ENCODE assay signal across 23 cellular contexts in genomic region chr14:39576726-39577125, GRCh38.
"Had no signal": no experiment of that assay in that cellular context is flagged by ENCODE, and none has a peak within 500 bp of the region (broad histone marks: within the 10 kb centered on the region; RNA-seq: fewer than 3 reads in every experiment).

No MANE protein-coding gene starts in this region.

- DNase-seq: activated CD4-positive, alpha-beta T cell treated with anti-CD3 and anti-CD28 coated beads, Interleukin-2, amount 10 ng/mL, durations not matched to agents 24 days and 14 days; activated CD8-positive, alpha-beta T cell treated with anti-CD3 and anti-CD28 coated beads, Interleukin-2, amount 10 ng/mL, durations not matched to agents 7 days and 5 days; activated naive CD4-positive, alpha-beta T cell treated with anti-CD3 and anti-CD28 coated beads, Interleukin-2, amount 50 U/mL, for 16 hours; activated T-cell treated with anti-CD3 and anti-CD28 coated beads, Interleukin-2, amount 50 U/mL, for 24 hours; aorta; caudate nucleus; dorsolateral prefrontal cortex; foreskin melanocyte; head of caudate nucleus; kidney; left lung; naive B cell; right cardiac atrium; stimulated activated CD4-positive, alpha-beta T cell treated with anti-CD3 and anti-CD28 coated beads, Interleukin-15, amount 100 ng/mL, for 24 hours; stimulated activated CD4-positive, alpha-beta T cell treated with anti-CD3 and anti-CD28 coated beads, Interleukin-2, amount 100 ng/mL, for 48 hours; T1000; testis had no signal

- H3K27ac Mint-ChIP-seq: activated CD4-positive, alpha-beta T cell treated with anti-CD3 and anti-CD28 coated beads, Interleukin-2, amount 10 ng/mL, durations not matched to agents 24 days and 14 days; activated CD8-positive, alpha-beta T cell treated with anti-CD3 and anti-CD28 coated beads, Interleukin-2, amount 10 ng/mL, durations not matched to agents 7 days and 5 days; activated T-cell treated with anti-CD3 and anti-CD28 coated beads, Interleukin-2, amount 50 U/mL, for 24 hours; naive B cell; progenitor cell of endocrine pancreas; stimulated activated naive CD8-positive, alpha-beta T cell treated with anti-CD3 and anti-CD28 coated beads, Interleukin-15, Interleukin-2, amounts not matched to agents 100 ng/mL and 50 ng/mL, for 24 hours; type B pancreatic cell had no signal

- H3K9me3 Mint-ChIP-seq: type B pancreatic cell had no signal

- H3K4me3 Mint-ChIP-seq: activated CD4-positive, alpha-beta T cell treated with anti-CD3 and anti-CD28 coated beads, Interleukin-2, amount 10 ng/mL, durations not matched to agents 24 days and 14 days; activated CD8-positive, alpha-beta T cell treated with anti-CD3 and anti-CD28 coated beads, Interleukin-2, amount 10 ng/mL, durations not matched to agents 7 days and 5 days; activated T-cell treated with anti-CD3 and anti-CD28 coated beads, Interleukin-2, amount 50 U/mL, for 24 hours; naive B cell; neural crest cell; stimulated activated naive CD8-positive, alpha-beta T cell treated with anti-CD3 and anti-CD28 coated beads, Interleukin-15, Interleukin-2, amounts not matched to agents 100 ng/mL and 50 ng/mL, for 24 hours; type B pancreatic cell had no signal

- H3K4me3 ChIP-seq: dorsolateral prefrontal cortex, left lung, skin epidermis, testis had no signal

- H3K27me3 ChIP-seq: dorsolateral prefrontal cortex, left lung, testis had no signal

- H3K36me3 ChIP-seq: left lung had no signal

- H3K4me1 ChIP-seq: left lung, testis had no signal

- H3K27me3 Mint-ChIP-seq: activated CD4-positive, alpha-beta T cell treated with anti-CD3 and anti-CD28 coated beads, Interleukin-2, amount 10 ng/mL, durations not matched to agents 24 days and 14 days; activated T-cell treated with anti-CD3 and anti-CD28 coated beads, Interleukin-2, amount 50 U/mL, for 24 hours; naive B cell; progenitor cell of endocrine pancreas; stimulated activated naive CD8-positive, alpha-beta T cell treated with anti-CD3 and anti-CD28 coated beads, Interleukin-15, Interleukin-2, amounts not matched to agents 100 ng/mL and 50 ng/mL, for 24 hours; type B pancreatic cell had no signal

- H3K27ac ChIP-seq: epithelial cell of prostate, left lung, skin epidermis, testis had no signal

- H3K36me3 Mint-ChIP-seq: type B pancreatic cell had no signal

- H3K4me1 Mint-ChIP-seq: activated CD4-positive, alpha-beta T cell treated with anti-CD3 and anti-CD28 coated beads, Interleukin-2, amount 10 ng/mL, durations not matched to agents 24 days and 14 days; naive B cell; neural crest cell had no signal

- ATAC-seq: activated CD8-positive, alpha-beta T cell treated with anti-CD3 and anti-CD28 coated beads, Interleukin-2, amount 10 ng/mL, durations not matched to agents 7 days and 5 days; left lung; right cardiac atrium had no signal

- H3K9me3 ChIP-seq: testis had no signal
